Comparison of ENCODE assay signal across 16 cellular contexts in the genomic region with DNA sequence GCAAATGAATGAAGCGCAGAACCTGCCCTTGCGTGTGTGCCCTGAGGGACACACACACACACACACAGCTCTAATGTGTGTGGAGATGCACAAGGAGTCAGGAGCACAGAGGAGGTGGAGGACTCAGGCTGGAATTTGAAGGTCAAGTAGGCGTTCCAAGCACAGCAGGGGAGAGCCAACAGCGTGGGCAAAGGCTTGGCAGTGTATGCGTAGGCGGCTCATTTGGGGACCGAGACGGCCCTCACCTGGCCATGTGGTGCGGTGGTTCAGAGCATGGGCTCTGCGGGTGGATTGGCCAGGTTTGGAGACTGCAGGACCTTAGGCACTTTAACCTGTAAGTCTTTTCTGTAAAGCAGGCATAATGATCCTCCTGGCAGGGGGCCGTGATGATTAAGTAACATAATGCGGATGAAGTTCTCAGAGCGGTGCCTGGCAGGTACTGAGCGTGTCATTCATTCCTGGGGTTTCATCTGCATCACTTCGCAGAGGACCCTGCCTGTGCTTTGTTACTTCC.
A peak's percentile ranks its signal among the peaks of the same experiment; 100 is the strongest.
DNase-seq lines count a peak whose midpoint lies in the region; ATAC-seq and TF ChIP-seq lines count a peak whose summit lies in the region.
"Had no signal": no experiment of that assay in that cellular context is flagged by ENCODE, and none has a peak within 500 bp of the region (broad histone marks: within the 10 kb centered on the region; RNA-seq: fewer than 3 reads in every experiment).

No MANE protein-coding gene starts in this region.

- H3K27me3 ChIP-seq in mesendoderm (ENCODE audit: insufficient read depth, low read length, poor library complexity): no peaks in the 10 kb centered on the region
- H3K27me3 ChIP-seq: ovary, Peyer's patch had no signal

- H3K23ac ChIP-seq in mesendoderm (ENCODE audit: low read length): no peak overlapping the region

- DNase-seq in DMS153 (lab: John Stamatoyannopoulos, UW) (peak; percentile 6), DMS153 treated with DMSO at 0.1 percent for 48 hours (lab: John Stamatoyannopoulos, UW; ENCODE audit: unreplicated experiment) (no peak), NCI-H128 (lab: John Stamatoyannopoulos, UW; ENCODE audit: unreplicated experiment) (peak; percentile 8), cerebellum (ENCODE audit: low spot score) (peak; percentile 61), mesendoderm (peak; percentile 68), 8988T (no peak), OCI-LY7 (ENCODE audit: low spot score) (no peak)
- DNase-seq: activated CD4-positive, alpha-beta memory T cell treated with anti-CD3 and anti-CD28 coated beads, Interleukin-2, amount 10 ng/mL, durations not matched to agents 7 days and 5 days; CD4-positive, CD25-positive, alpha-beta regulatory T cell; foreskin melanocyte; NCI-H446; Peyer's patch; stimulated activated CD4-positive, alpha-beta T cell treated with anti-CD3 and anti-CD28 coated beads, Interleukin-4, amount 100 ng/mL, for 4 hours had no signal

- no peak overlapping the region for H3K4me3 ChIP-seq in mesendoderm (ENCODE audit: low read length)
- H3K4me3 ChIP-seq in OCI-LY7 (ENCODE audit: low read depth, low read length, poor library complexity, severe bottlenecking): no peak overlapping the region
- H3K4me3 ChIP-seq: adrenal gland, ovary, Peyer's patch had no signal

- no peak overlapping the region for H3K4me2 ChIP-seq in mesendoderm (ENCODE audit: low read length)
- H3K4me2 ChIP-seq in OCI-LY7 (ENCODE audit: low read length): no peak overlapping the region

- H3K56ac ChIP-seq in mesendoderm (ENCODE audit: low read length): no peak overlapping the region

- ATAC-seq in SK-N-SH treated with all-trans-retinoic acid at 6 μM for 48 hours: no peak

- peaks cover 2% of the 10 kb centered on the region for H3K4me1 ChIP-seq in mesendoderm (ENCODE audit: control insufficient read depth, low read depth, low read length)
- no peaks in the 10 kb centered on the region for H3K4me1 ChIP-seq in OCI-LY7 (ENCODE audit: insufficient read depth, low read length, poor library complexity, severe bottlenecking)
- H3K4me1 ChIP-seq: adrenal gland, Peyer's patch had no signal

- H2BK15ac ChIP-seq in mesendoderm (replicated peaks; ENCODE audit: low read depth): no peak overlapping the region

- CTCF ChIA-PET in OCI-LY7 (lab: Charles Lee; ENCODE audit: unreplicated experiment): no interaction called here

- H3K79me1 ChIP-seq in mesendoderm (ENCODE audit: low read length): no peaks in the 10 kb centered on the region

- no CpG with 5 or more reads among the region's 15 CpGs for WGBS in mesendoderm (ENCODE audit: extremely low coverage, insufficient coverage, low lambda C conversion rate)

- no peaks in the 10 kb centered on the region for H3K9me3 ChIP-seq in OCI-LY7 (ENCODE audit: low read length)
- H3K9me3 ChIP-seq: adrenal gland, ovary, Peyer's patch had no signal

- TF ChIP-seq CTCF in OCI-LY7 (conservative IDR thresholded peaks at IDR 0.05; ENCODE audit: low read length): no peak

- H3K79me2 ChIP-seq in mesendoderm (ENCODE audit: control insufficient read depth, insufficient read depth, low read length) (no peaks in the 10 kb centered on the region), OCI-LY7 (ENCODE audit: insufficient read depth, low read depth, low read length) (no peaks in the 10 kb centered on the region)

- no peak overlapping the region for H3K27ac ChIP-seq in mesendoderm (ENCODE audit: low read depth, low read length)
- no peak overlapping the region for H3K27ac ChIP-seq in OCI-LY7 (ENCODE audit: low read depth, low read length, poor library complexity, severe bottlenecking)
- H3K27ac ChIP-seq: adrenal gland, ovary, Peyer's patch had no signal

- no peak overlapping the region for H2BK120ac ChIP-seq in mesendoderm (ENCODE audit: low read depth, low read length)

- H3K4ac ChIP-seq in mesendoderm (ENCODE audit: low read depth, low read length): no peak overlapping the region

- H3K36me3 ChIP-seq in mesendoderm (ENCODE audit: control insufficient read depth, insufficient read depth, low read length): no peaks in the 10 kb centered on the region
- H3K36me3 ChIP-seq in OCI-LY7 (ENCODE audit: insufficient read depth, low read length): no peaks in the 10 kb centered on the region
- H3K36me3 ChIP-seq: adrenal gland, ovary, Peyer's patch had no signal

- no peaks in the 10 kb centered on the region for H4K20me1 ChIP-seq in OCI-LY7 (ENCODE audit: insufficient read depth, low read length)

- H2AK5ac ChIP-seq in mesendoderm (ENCODE audit: low read length): no peak overlapping the region

- BruUV-seq in OCI-LY7 (replicated peaks; lab: Mats Ljungman, UMichigan): no TSS peak

- H4K8ac ChIP-seq in mesendoderm (ENCODE audit: low read depth, low read length): no peak overlapping the region

- H2BK5ac ChIP-seq in mesendoderm (ENCODE audit: low read length): no peak overlapping the region

- no peaks in the 10 kb centered on the region for H3K9me2 ChIP-seq in OCI-LY7 (ENCODE audit: insufficient read depth, low read length)

- intact Hi-C loops in OCI-LY7 (cut with micrococcal nuclease; ENCODE audit: unreplicated experiment): no loop called here

- H3K18ac ChIP-seq in mesendoderm (ENCODE audit: low read length): no peak overlapping the region

- POLR2A ChIA-PET in OCI-LY7 (lab: Charles Lee): no interaction called here

- H2AFZ ChIP-seq in OCI-LY7 (ENCODE audit: low read length): no peak overlapping the region

- no peak overlapping the region for H4K5ac ChIP-seq in mesendoderm (ENCODE audit: low read length)

- no peak overlapping the region for H3K9ac ChIP-seq in mesendoderm (ENCODE audit: low read length)

TF ChIP-seq in SK-N-SH treated with all-trans-retinoic acid at 6 μM for 48 hours, 23 proteins besides CTCF, POLR2A, EP300 and RAD21 (continues in another document):
- TF ChIP-seq ZC3H10 (CRISPR knock-in tag; IDR thresholded peaks at IDR 0.05) (no peak), TCF4 (CRISPR knock-in tag; IDR thresholded peaks at IDR 0.05; ENCODE audit: borderline replicate concordance) (no peak), ZNF70 (CRISPR knock-in tag; IDR thresholded peaks at IDR 0.05) (no peak), ESRRG (CRISPR knock-in tag; IDR thresholded peaks at IDR 0.05) (no peak), BACH2 (CRISPR knock-in tag; IDR thresholded peaks at IDR 0.05; ENCODE audit: borderline replicate concordance) (no peak), ISL1 (CRISPR knock-in tag; IDR thresholded peaks at IDR 0.05) (no peak), RARB (CRISPR knock-in tag; IDR thresholded peaks at IDR 0.05) (no peak), CSRNP3 (CRISPR knock-in tag; IDR thresholded peaks at IDR 0.05) (no peak), PPARA (CRISPR knock-in tag; IDR thresholded peaks at IDR 0.05; ENCODE audit: borderline replicate concordance) (no peak), CSDC2 (CRISPR knock-in tag; IDR thresholded peaks at IDR 0.05) (no peak), ZFP30 (CRISPR knock-in tag; IDR thresholded peaks at IDR 0.05) (no peak), ZNF565 (CRISPR knock-in tag; conservative IDR thresholded peaks at IDR 0.05; ENCODE audit: low read depth) (no peak), OSR1 (CRISPR knock-in tag; IDR thresholded peaks at IDR 0.05) (no peak), GLIS3 (CRISPR knock-in tag; IDR thresholded peaks at IDR 0.05) (no peak)
- TF ChIP-seq, protein P1, sequence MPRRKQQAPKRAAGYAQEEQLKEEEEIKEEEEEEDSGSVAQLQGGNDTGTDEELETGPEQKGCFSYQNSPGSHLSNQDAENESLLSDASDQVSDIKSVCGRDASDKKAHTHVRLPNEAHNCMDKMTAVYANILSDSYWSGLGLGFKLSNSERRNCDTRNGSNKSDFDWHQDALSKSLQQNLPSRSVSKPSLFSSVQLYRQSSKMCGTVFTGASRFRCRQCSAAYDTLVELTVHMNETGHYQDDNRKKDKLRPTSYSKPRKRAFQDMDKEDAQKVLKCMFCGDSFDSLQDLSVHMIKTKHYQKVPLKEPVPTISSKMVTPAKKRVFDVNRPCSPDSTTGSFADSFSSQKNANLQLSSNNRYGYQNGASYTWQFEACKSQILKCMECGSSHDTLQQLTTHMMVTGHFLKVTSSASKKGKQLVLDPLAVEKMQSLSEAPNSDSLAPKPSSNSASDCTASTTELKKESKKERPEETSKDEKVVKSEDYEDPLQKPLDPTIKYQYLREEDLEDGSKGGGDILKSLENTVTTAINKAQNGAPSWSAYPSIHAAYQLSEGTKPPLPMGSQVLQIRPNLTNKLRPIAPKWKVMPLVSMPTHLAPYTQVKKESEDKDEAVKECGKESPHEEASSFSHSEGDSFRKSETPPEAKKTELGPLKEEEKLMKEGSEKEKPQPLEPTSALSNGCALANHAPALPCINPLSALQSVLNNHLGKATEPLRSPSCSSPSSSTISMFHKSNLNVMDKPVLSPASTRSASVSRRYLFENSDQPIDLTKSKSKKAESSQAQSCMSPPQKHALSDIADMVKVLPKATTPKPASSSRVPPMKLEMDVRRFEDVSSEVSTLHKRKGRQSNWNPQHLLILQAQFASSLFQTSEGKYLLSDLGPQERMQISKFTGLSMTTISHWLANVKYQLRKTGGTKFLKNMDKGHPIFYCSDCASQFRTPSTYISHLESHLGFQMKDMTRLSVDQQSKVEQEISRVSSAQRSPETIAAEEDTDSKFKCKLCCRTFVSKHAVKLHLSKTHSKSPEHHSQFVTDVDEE (CRISPR knock-in tag; IDR thresholded peaks at IDR 0.05): no peak
- TF ChIP-seq, protein P2, sequence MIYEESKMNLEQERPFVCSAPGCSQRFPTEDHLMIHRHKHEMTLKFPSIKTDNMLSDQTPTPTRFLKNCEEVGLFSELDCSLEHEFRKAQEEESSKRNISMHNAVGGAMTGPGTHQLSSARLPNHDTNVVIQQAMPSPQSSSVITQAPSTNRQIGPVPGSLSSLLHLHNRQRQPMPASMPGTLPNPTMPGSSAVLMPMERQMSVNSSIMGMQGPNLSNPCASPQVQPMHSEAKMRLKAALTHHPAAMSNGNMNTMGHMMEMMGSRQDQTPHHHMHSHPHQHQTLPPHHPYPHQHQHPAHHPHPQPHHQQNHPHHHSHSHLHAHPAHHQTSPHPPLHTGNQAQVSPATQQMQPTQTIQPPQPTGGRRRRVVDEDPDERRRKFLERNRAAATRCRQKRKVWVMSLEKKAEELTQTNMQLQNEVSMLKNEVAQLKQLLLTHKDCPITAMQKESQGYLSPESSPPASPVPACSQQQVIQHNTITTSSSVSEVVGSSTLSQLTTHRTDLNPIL (CRISPR knock-in tag; IDR thresholded peaks at IDR 0.05; ENCODE audit: low read depth): no peak

Comparison
In these comparisons a context has a peak if more than half of its experiments do, and no peak if none do; other contexts are left out.
1. DNase-seq: peak in DMS153 (single experiment), NCI-H128 (single experiment), cerebellum (single experiment) and mesendoderm (single experiment); none in DMS153 treated with DMSO at 0.1 percent for 48 hours (single experiment), 8988T (single experiment) and OCI-LY7 (single experiment).